ENCODE assay signal across 17 cellular contexts in the genomic region with DNA sequence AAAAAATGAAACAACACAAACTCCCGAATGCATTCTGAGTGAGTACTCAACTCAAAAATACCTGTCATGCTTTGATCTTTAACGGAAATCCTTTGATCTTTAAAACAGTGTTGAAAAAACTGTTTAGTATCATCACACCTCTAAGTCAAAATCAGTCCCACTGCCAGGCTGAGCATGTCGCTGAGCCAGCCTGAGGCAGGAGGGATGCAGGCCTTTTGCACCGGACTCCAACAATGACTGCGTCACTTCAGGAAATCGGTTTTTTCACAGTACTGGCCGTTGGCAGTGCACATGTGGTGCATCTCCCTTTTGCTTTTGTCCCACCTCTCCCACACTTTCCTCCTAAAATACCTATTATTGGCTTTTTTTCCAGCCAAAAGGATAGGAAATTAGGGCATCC.
DNase-seq lines count a peak whose midpoint lies in the region; ATAC-seq and TF ChIP-seq lines count a peak whose summit lies in the region.
"Had no signal": no experiment of that assay in that cellular context is flagged by ENCODE, and none has a peak within 500 bp of the region (broad histone marks: within the 10 kb centered on the region; RNA-seq: fewer than 3 reads in every experiment).

No MANE protein-coding gene starts in this region.

- H3K36me3 Mint-ChIP-seq in activated CD8-positive, alpha-beta T cell treated with anti-CD3 and anti-CD28 coated beads, Interleukin-2, amount 10 ng/mL, durations not matched to agents 7 days and 5 days (ENCODE audit: low read depth): no peaks in the 10 kb centered on the region
- H3K36me3 Mint-ChIP-seq in endothelial cell (ENCODE audit: low read depth, unreplicated experiment): peaks cover 3% of the 10 kb centered on the region
- H3K36me3 Mint-ChIP-seq: CD14-positive monocyte had no signal

- peak; percentile 27; the same call in 1 of the 3 replicates for ATAC-seq in DND-41 (ENCODE audit: insufficient read depth, low read depth)
- ATAC-seq in activated CD8-positive, alpha-beta T cell treated with anti-CD3 and anti-CD28 coated beads, Interleukin-2, amount 10 ng/mL, durations not matched to agents 7 days and 5 days: no peak

- TF ChIP-seq EP300 in SK-N-SH (IDR thresholded peaks at IDR 0.05; ENCODE audit: borderline replicate concordance in 1 of 2, low read depth in 1 of 2, low read length in 1 of 2): no peak

- H3K27me3 Mint-ChIP-seq in activated CD8-positive, alpha-beta T cell treated with anti-CD3 and anti-CD28 coated beads, Interleukin-2, amount 10 ng/mL, durations not matched to agents 7 days and 5 days (ENCODE audit: low read depth): peaks cover 4% of the 10 kb centered on the region
- H3K27me3 Mint-ChIP-seq in endothelial cell (ENCODE audit: unreplicated experiment): peaks cover 12% of the 10 kb centered on the region

- TF ChIP-seq RAD21 in SK-N-SH (IDR thresholded peaks at IDR 0.05; ENCODE audit: low read length): no peak

- H3K9me3 Mint-ChIP-seq in activated CD8-positive, alpha-beta T cell treated with anti-CD3 and anti-CD28 coated beads, Interleukin-2, amount 10 ng/mL, durations not matched to agents 7 days and 5 days (ENCODE audit: insufficient read depth): no peaks in the 10 kb centered on the region
- no peaks in the 10 kb centered on the region for H3K9me3 Mint-ChIP-seq in endothelial cell (ENCODE audit: unreplicated experiment)
- H3K9me3 Mint-ChIP-seq: activated B cell treated with CpG ODN at 0.5 μM for 24 hours had no signal

- no peak overlapping the region for H3K9ac ChIP-seq in DND-41 (ENCODE audit: low read depth, low read length)
- no peak overlapping the region for H3K9ac ChIP-seq in SK-N-SH

- H3K4me1 Mint-ChIP-seq in activated CD8-positive, alpha-beta T cell treated with anti-CD3 and anti-CD28 coated beads, Interleukin-2, amount 10 ng/mL, durations not matched to agents 7 days and 5 days (ENCODE audit: low read depth): peaks cover 49% of the 10 kb centered on the region
- peaks cover 65% of the 10 kb centered on the region for H3K4me1 Mint-ChIP-seq in endothelial cell (ENCODE audit: unreplicated experiment)

- peak overlapping the region; percentile 47 for H3K27ac Mint-ChIP-seq in activated CD8-positive, alpha-beta T cell treated with anti-CD3 and anti-CD28 coated beads, Interleukin-2, amount 10 ng/mL, durations not matched to agents 7 days and 5 days
- H3K27ac Mint-ChIP-seq in endothelial cell (ENCODE audit: unreplicated experiment): peak overlapping the region; percentile 79
- H3K27ac Mint-ChIP-seq: activated B cell treated with CpG ODN at 0.5 μM for 24 hours, CD14-positive monocyte had no signal

- peaks cover 32% of the 10 kb centered on the region for H3K4me1 ChIP-seq in DND-41 (ENCODE audit: insufficient read depth, low read length)
- H3K4me1 ChIP-seq in SK-N-SH (ENCODE audit: control insufficient read depth in 1 of 2, insufficient read depth in 2 of 2, low read depth in 1 of 2, low read length in 1 of 2): no peaks in the 10 kb centered on the region; a peak in 1 of 4 replicates
- H3K4me1 ChIP-seq: ascending aorta, upper lobe of left lung had no signal

- H4K20me1 ChIP-seq in DND-41 (ENCODE audit: insufficient read depth, low read length): no peaks in the 10 kb centered on the region
- no peaks in the 10 kb centered on the region for H4K20me1 ChIP-seq in SK-N-SH (ENCODE audit: insufficient read depth)

- H3K9me3 ChIP-seq in DND-41 (ENCODE audit: insufficient read depth, low read length, severe bottlenecking) (no peaks in the 10 kb centered on the region), SK-N-SH (no peaks in the 10 kb centered on the region)
- H3K9me3 ChIP-seq: ascending aorta, upper lobe of left lung had no signal

- DNase-seq in NCI-H2171 treated with DMSO at 0.1 percent for 48 hours (lab: John Stamatoyannopoulos, UW): peak; percentile 69
- no peak for DNase-seq in NCI-H2171 (lab: John Stamatoyannopoulos, UW)
- DNase-seq in DND-41: no peak
- no peak for DNase-seq in activated CD8-positive, alpha-beta T cell treated with anti-CD3 and anti-CD28 coated beads, Interleukin-2, amount 10 ng/mL, durations not matched to agents 7 days and 5 days
- DNase-seq in endothelial cell (ENCODE audit: low spot score): no peak
- DNase-seq in RWPE1 (ENCODE audit: low spot score): no peak
- DNase-seq in HuH-7 (ENCODE audit: low spot score): no peak
- DNase-seq in SK-N-SH: no peak
- DNase-seq: activated B cell treated with CpG ODN at 0.5 μM for 24 hours; Kasumi-1; NCI-H1436; occipital lobe; stimulated activated CD4-positive, alpha-beta T cell treated with anti-CD3 and anti-CD28 coated beads, Interleukin-4, amount 100 ng/mL, for 24 hours; upper lobe of left lung had no signal

- H3K4me3 ChIP-seq in DND-41 (ENCODE audit: low read depth in 1 of 2, low read length in 2 of 2) (no peak overlapping the region), SK-N-SH (ENCODE audit: low read depth in 2 of 2, low read length in 1 of 2) (no peak overlapping the region)
- H3K4me3 ChIP-seq: ascending aorta, dorsolateral prefrontal cortex, upper lobe of left lung had no signal

- H3K9me2 ChIP-seq in SK-N-SH: no peaks in the 10 kb centered on the region

- H3K79me2 ChIP-seq in DND-41 (ENCODE audit: insufficient read depth, low read length): no peaks in the 10 kb centered on the region
- H3K79me2 ChIP-seq in SK-N-SH (ENCODE audit: insufficient read depth): no peaks in the 10 kb centered on the region

- H3F3A ChIP-seq in SK-N-SH (replicated peaks; ENCODE audit: insufficient read depth): no peaks in the 10 kb centered on the region

- H3K36me3 ChIP-seq in DND-41 (ENCODE audit: insufficient read depth, low read length) (no peaks in the 10 kb centered on the region), SK-N-SH (replicated peaks in 1 of 2; ENCODE audit: control insufficient read depth in 1 of 2, insufficient read depth in 2 of 2, low read length in 1 of 2) (no peaks in the 10 kb centered on the region)
- H3K36me3 ChIP-seq: ascending aorta, upper lobe of left lung had no signal

- WGBS in SK-N-SH (ENCODE audit: low lambda C conversion rate): 57% methylated on average over 7 of the region's 7 CpGs

- H3K4me2 ChIP-seq in DND-41 (ENCODE audit: insufficient read depth, low read length) (no peak overlapping the region), SK-N-SH (no peak overlapping the region)

- TF ChIP-seq CTCF in DND-41 (IDR thresholded peaks at IDR 0.05; ENCODE audit: borderline replicate concordance, extremely low read depth, low read length, poor library complexity, severe bottlenecking): no peak
- no peak for TF ChIP-seq CTCF in endothelial cell (IDR thresholded peaks at IDR 0.05; ENCODE audit: unreplicated experiment)
- TF ChIP-seq CTCF in RWPE1 (conservative IDR thresholded peaks at IDR 0.05; ENCODE audit: low read depth): no peak
- no peak for TF ChIP-seq CTCF in SK-N-SH (IDR thresholded peaks at IDR 0.05)

- POLR2A ChIA-PET in activated CD8-positive, alpha-beta T cell treated with anti-CD3 and anti-CD28 coated beads, Interleukin-2, amount 10 ng/mL, durations not matched to agents 7 days and 5 days (lab: Charles Lee): no interaction called here
- POLR2A ChIA-PET in RWPE1 (lab: Yijun Ruan, JAX; ENCODE audit: low non-redundant PET): no interaction called here
- POLR2A ChIA-PET in SK-N-SH (lab: Yijun Ruan, JAX): no interaction called here

- H3K4me3 Mint-ChIP-seq in activated CD8-positive, alpha-beta T cell treated with anti-CD3 and anti-CD28 coated beads, Interleukin-2, amount 10 ng/mL, durations not matched to agents 7 days and 5 days: no peak overlapping the region
- no peak overlapping the region for H3K4me3 Mint-ChIP-seq in endothelial cell (ENCODE audit: unreplicated experiment)
- H3K4me3 Mint-ChIP-seq: activated B cell treated with CpG ODN at 0.5 μM for 24 hours, CD14-positive monocyte had no signal

- H3K27me3 ChIP-seq in DND-41 (ENCODE audit: insufficient read depth, low read length, poor library complexity) (no peaks in the 10 kb centered on the region), SK-N-SH (ENCODE audit: insufficient read depth) (no peaks in the 10 kb centered on the region)
- H3K27me3 ChIP-seq: ascending aorta, dorsolateral prefrontal cortex, upper lobe of left lung had no signal

- CTCF ChIA-PET in activated CD8-positive, alpha-beta T cell treated with anti-CD3 and anti-CD28 coated beads, Interleukin-2, amount 10 ng/mL, durations not matched to agents 7 days and 5 days (lab: Charles Lee): interaction anchor here (0.7 kb wide), 1 partner anchor 63 kb away, joined by 3 read pairs; no protein-coding TSS in a partner anchor
- CTCF ChIA-PET in RWPE1 (lab: Yijun Ruan, JAX): no interaction called here
- CTCF ChIA-PET in SK-N-SH (lab: Yijun Ruan, JAX): interaction anchor here (0.6 kb wide), 1 partner anchor 67 kb away, joined by 3 read pairs; no protein-coding TSS in a partner anchor

- H3K27ac ChIP-seq in DND-41 (ENCODE audit: low read length): no peak overlapping the region
- H3K27ac ChIP-seq in RWPE1: no peak overlapping the region
- no peak overlapping the region for H3K27ac ChIP-seq in SK-N-SH (ENCODE audit: low read depth in 2 of 2, low read length in 1 of 2)
- H3K27ac ChIP-seq: ascending aorta, upper lobe of left lung had no signal

- no peak overlapping the region for H2AFZ ChIP-seq in DND-41 (ENCODE audit: low read depth, low read length)
- H2AFZ ChIP-seq in SK-N-SH (ENCODE audit: low read depth): no peak overlapping the region

TF ChIP-seq in SK-N-SH, 30 proteins besides CTCF, POLR2A, EP300 and RAD21 (continues in another document):
- no peak for TF ChIP-seq SIN3A (IDR thresholded peaks at IDR 0.05; ENCODE audit: borderline replicate concordance, low read depth, low read length)
- TF ChIP-seq, protein P1, sequence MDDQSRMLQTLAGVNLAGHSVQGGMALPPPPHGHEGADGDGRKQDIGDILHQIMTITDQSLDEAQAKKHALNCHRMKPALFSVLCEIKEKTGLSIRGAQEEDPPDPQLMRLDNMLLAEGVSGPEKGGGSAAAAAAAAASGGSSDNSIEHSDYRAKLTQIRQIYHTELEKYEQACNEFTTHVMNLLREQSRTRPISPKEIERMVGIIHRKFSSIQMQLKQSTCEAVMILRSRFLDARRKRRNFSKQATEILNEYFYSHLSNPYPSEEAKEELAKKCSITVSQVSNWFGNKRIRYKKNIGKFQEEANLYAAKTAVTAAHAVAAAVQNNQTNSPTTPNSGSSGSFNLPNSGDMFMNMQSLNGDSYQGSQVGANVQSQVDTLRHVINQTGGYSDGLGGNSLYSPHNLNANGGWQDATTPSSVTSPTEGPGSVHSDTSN (IDR thresholded peaks at IDR 0.05): no peak
- no peak for TF ChIP-seq IRF3 (IDR thresholded peaks at IDR 0.05; ENCODE audit: low read depth, low read length)
- TF ChIP-seq JUND (IDR thresholded peaks at IDR 0.05): no peak
- TF ChIP-seq CHD2 (IDR thresholded peaks at IDR 0.05; ENCODE audit: low read length, partially characterized antibody): no peak
- no peak for TF ChIP-seq TCF12 (IDR thresholded peaks at IDR 0.05)
